ENCODE assay signal across 10 cellular contexts in genomic region chr22:29773233-29773632, GRCh38. TPM values are rescaled to one million over a fixed set of nuclear protein-coding genes. Genes with fewer than 3 reads are reported as not detected.
DNase-seq lines count a peak whose midpoint lies in the region; ATAC-seq and TF ChIP-seq lines count a peak whose summit lies in the region.
"Had no signal": no experiment of that assay in that cellular context is flagged by ENCODE, and none has a peak within 500 bp of the region (broad histone marks: within the 10 kb centered on the region; RNA-seq: fewer than 3 reads in every experiment).

No MANE protein-coding gene starts in this region.

- H3K9me2 ChIP-seq in hepatocyte (replicated peaks; ENCODE audit: insufficient read depth): no peaks in the 10 kb centered on the region

- H3K9me3 Mint-ChIP-seq in WTC11: no peaks in the 10 kb centered on the region
- H3K9me3 Mint-ChIP-seq: naive thymus-derived CD8-positive, alpha-beta T cell had no signal

- no peaks in the 10 kb centered on the region for H3K36me3 ChIP-seq in hepatocyte (replicated peaks; ENCODE audit: insufficient read depth, low read depth)

- POLR2A ChIA-PET in WTC11 (lab: Charles Lee): interaction anchor here (0.6 to 0.7 kb wide), 3 partner anchors 12 to 41 kb away, joined by 3 to 4 read pairs (median 3); no protein-coding TSS in a partner anchor

- peak; percentile 25; the same call in 1 of the 2 replicates for ATAC-seq in WTC11
- ATAC-seq in HG03280 (IDR thresholded peaks at IDR 0.05; ENCODE audit: unreplicated experiment): no peak
- ATAC-seq: naive thymus-derived CD8-positive, alpha-beta T cell had no signal

- H3K4me1 Mint-ChIP-seq in WTC11: peaks cover 4% of the 10 kb centered on the region

- H3K9me3 ChIP-seq in hepatocyte (ENCODE audit: low read depth): no peaks in the 10 kb centered on the region

- no peaks in the 10 kb centered on the region for H4K20me1 ChIP-seq in hepatocyte (ENCODE audit: insufficient read depth, poor library complexity, severe bottlenecking)

- H3K4me3 Mint-ChIP-seq in WTC11: no peak overlapping the region
- H3K4me3 Mint-ChIP-seq: naive thymus-derived CD8-positive, alpha-beta T cell had no signal

- H3K4me1 ChIP-seq in hepatocyte (ENCODE audit: insufficient read depth): peaks cover 6% of the 10 kb centered on the region

- no peaks in the 10 kb centered on the region for H3K27me3 ChIP-seq in hepatocyte

- no peak overlapping the region for H3K4me2 ChIP-seq in hepatocyte

- H3K36me3 Mint-ChIP-seq in WTC11: peaks cover 20% of the 10 kb centered on the region

- CTCF ChIA-PET in WTC11 (lab: Charles Lee): interaction anchor here (0.5 to 2.6 kb wide), 13 partner anchors 8 to 741 kb away, joined by 3 to 10 read pairs (median 3); no protein-coding TSS in a partner anchor

- H3K27me3 Mint-ChIP-seq in WTC11 (ENCODE audit: low read depth): no peaks in the 10 kb centered on the region

- DNase-seq in HT-29 (ENCODE audit: low spot score) (peak; percentile 68), WTC11 (ENCODE audit: low spot score) (no peak), hepatocyte (ENCODE audit: low spot score) (peak; percentile 35), skeletal muscle cell (ENCODE audit: low read depth) (peak; percentile 22), DMS 273 treated with DMSO at 0.1 percent for 48 hours (lab: John Stamatoyannopoulos, UW) (no peak), NCI-H1930 (lab: John Stamatoyannopoulos, UW) (no peak)
- DNase-seq: DMS153; naive thymus-derived CD8-positive, alpha-beta T cell; stimulated activated naive CD4-positive, alpha-beta T cell had no signal

- no peak for TF ChIP-seq CTCF in WTC11 (IDR thresholded peaks at IDR 0.05)
- TF ChIP-seq CTCF in hepatocyte (IDR thresholded peaks at IDR 0.05; ENCODE audit: poor library complexity): no peak

- no peak overlapping the region for H3K4me3 ChIP-seq in hepatocyte
- no peak overlapping the region for H3K4me3 ChIP-seq in skeletal muscle cell (ENCODE audit: low read depth, low read length)

- no peak overlapping the region for H3K27ac ChIP-seq in hepatocyte

- peaks cover 17% of the 10 kb centered on the region for H3K79me2 ChIP-seq in hepatocyte

- no peak overlapping the region for H3K27ac Mint-ChIP-seq in WTC11

- 62% methylated on average over 2 of the region's 2 CpGs for WGBS in hepatocyte (ENCODE audit: low lambda C conversion rate, missing lambda C conversion rate)

- no peak overlapping the region for H2AFZ ChIP-seq in hepatocyte

TF ChIP-seq in WTC11, 78 proteins besides CTCF, POLR2A, EP300 and RAD21:
- TF ChIP-seq, protein P1, sequence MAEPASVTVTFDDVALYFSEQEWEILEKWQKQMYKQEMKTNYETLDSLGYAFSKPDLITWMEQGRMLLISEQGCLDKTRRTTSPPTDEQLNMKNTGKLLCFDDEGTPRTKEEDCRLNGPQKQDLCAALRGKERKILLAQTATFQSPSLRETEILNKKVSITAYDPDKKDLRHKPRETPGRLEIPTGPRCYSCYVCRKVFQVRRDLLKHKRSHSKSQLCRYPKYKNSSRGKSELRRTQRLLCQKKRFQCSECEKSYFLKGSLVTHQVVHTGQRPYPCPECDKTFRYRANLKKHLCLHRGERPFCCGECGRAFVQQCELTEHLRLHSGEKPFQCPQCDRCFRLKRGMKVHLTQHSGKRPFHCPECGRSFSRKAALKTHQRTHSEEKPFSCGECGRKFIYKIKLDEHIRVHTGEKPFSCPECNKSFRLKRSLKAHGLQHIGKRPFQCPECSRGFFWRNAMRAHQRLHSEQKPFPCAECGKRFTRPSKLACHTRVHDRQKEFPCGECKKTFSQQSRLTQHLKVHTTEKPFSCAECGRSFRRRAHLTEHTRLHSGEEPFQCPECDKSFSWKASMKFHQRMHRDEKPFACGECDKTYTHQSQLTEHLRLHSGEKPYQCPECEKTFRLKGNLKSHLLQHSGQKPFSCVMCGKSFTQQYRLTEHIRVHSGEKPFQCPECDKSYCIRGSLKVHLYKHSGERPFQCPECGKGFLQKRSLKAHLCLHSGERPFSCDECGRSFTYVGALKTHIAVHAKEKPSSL (CRISPR knock-in tag; conservative IDR thresholded peaks at IDR 0.05): no peak
- TF ChIP-seq ETV6 (CRISPR knock-in tag; IDR thresholded peaks at IDR 0.05) (no peak), JUN (CRISPR knock-in tag; IDR thresholded peaks at IDR 0.05) (no peak), ZNF263 (CRISPR knock-in tag; IDR thresholded peaks at IDR 0.05; ENCODE audit: low read depth) (no peak)

RNA-seq across cellular contexts. Expression of gene UQCR10, which starts 6.1 kb away (rescaled TPM):
- total RNA-seq in HT-29 (2014; rRNA removed; shearing (Covaris generic)): 226 and 227 TPM in 2 replicates
- 119 to 140 TPM (median 131 TPM) in 3 replicates for total RNA-seq in WTC11 (2021)
- total RNA-seq in hepatocyte: 120 and 122 TPM in 2 replicates
- polyA plus RNA-seq in hepatocyte: 387 and 414 TPM in 2 replicates

RNA-seq across cellular contexts. Expression of gene ZMAT5, which starts 6.4 kb away (rescaled TPM):
- 21.5 and 30.0 TPM in 2 replicates for total RNA-seq in HT-29 (2014; rRNA removed; shearing (Covaris generic))
- total RNA-seq in WTC11 (2021) (13.4 to 17.3 TPM (median 17.2 TPM) in 3 replicates), hepatocyte (18.2 and 25.7 TPM in 2 replicates)
- polyA plus RNA-seq in hepatocyte: 29.0 and 38.5 TPM in 2 replicates

RNA-seq across cellular contexts. Expression of gene CABP7, which starts 53.4 kb away (rescaled TPM):
- 0.60 TPM in 1 of 2 replicates, not detected in the other for total RNA-seq in HT-29 (2014; rRNA removed; shearing (Covaris generic))
- total RNA-seq in WTC11 (2021) (0.11 to 0.17 TPM in 2 of 3 replicates, not detected in the other), hepatocyte (0.44 TPM in 1 of 2 replicates, not detected in the other)
- polyA plus RNA-seq in hepatocyte: 0.13 and 0.16 TPM in 2 replicates

Comparison
In these comparisons a context has a peak if more than half of its experiments do, and no peak if none do; other contexts are left out.
1. DNase-seq: peak in HT-29 (single experiment), hepatocyte (single experiment) and skeletal muscle cell (single experiment); none in WTC11 (single experiment), DMS 273 treated with DMSO at 0.1 percent for 48 hours (single experiment) and NCI-H1930 (0 of 2).